10 cellular contexts compared by ENCODE assay signal in genomic region chr17:75428775-75429469, GRCh38. TPM values are rescaled to one million over a fixed set of nuclear protein-coding genes. Genes with fewer than 3 reads are reported as not detected.
A peak's percentile ranks its signal among the peaks of the same experiment; 100 is the strongest.
DNase-seq lines count a peak whose midpoint lies in the region; ATAC-seq and TF ChIP-seq lines count a peak whose summit lies in the region.
"Had no signal": no experiment of that assay in that cellular context is flagged by ENCODE, and none has a peak within 500 bp of the region (broad histone marks: within the 10 kb centered on the region; RNA-seq: fewer than 3 reads in every experiment).

No MANE protein-coding gene starts in this region.

- 59% methylated on average over 16 of the region's 16 CpGs for WGBS in suprapubic skin

- TF ChIP-seq POLR2A in uterus (IDR thresholded peaks at IDR 0.05) (no peak), suprapubic skin (IDR thresholded peaks at IDR 0.05) (no peak)

- H3K4me1 ChIP-seq in colonic mucosa (no peaks in the 10 kb centered on the region), mucosa of descending colon (ENCODE audit: low read depth) (peaks cover 3% of the 10 kb centered on the region), uterus (no peaks in the 10 kb centered on the region), suprapubic skin (peaks cover 21% of the 10 kb centered on the region)
- H3K4me1 ChIP-seq: parathyroid adenoma had no signal

- H3K9ac ChIP-seq in colonic mucosa (ENCODE audit: low read depth in 2 of 2, low read length in 2 of 2): no peak overlapping the region
- H3K9ac ChIP-seq: parathyroid adenoma had no signal

- DNase-seq in left cardiac atrium (no peak), Right ventricle myocardium inferior (ENCODE audit: missing footprints) (no peak), colonic mucosa (no peak), mucosa of descending colon (no peak), uterus (peak in 1 of 2 donors; percentile 24), suprapubic skin (ENCODE audit: low spot score in 2 of 2) (no peak), GM13976 (ENCODE audit: low spot score) (no peak)
- DNase-seq: cortex of kidney had no signal

- no peak for TF ChIP-seq EP300 in suprapubic skin (IDR thresholded peaks at IDR 0.05)

- intact Hi-C loops in left cardiac atrium (cut with DNase I) (loop anchor here (10.0 kb wide), 2 partner anchors 86 to 326 kb away; partner anchors contain the start of genes CASKIN2 (in 1 of the 2) and TSEN54 (in 1 of the 2)), Right ventricle myocardium inferior (cut with DNase I) (loop anchor here (5.0 to 10.0 kb wide), 2 partner anchors 158 to 326 kb away; partner anchors contain the start of gene MYO15B), colonic mucosa (cut with DNase I) (loop anchor here (5.0 kb wide), 2 partner anchors 83 to 158 kb away; partner anchors contain the start of gene MYO15B), mucosa of descending colon (cut with DNase I, micrococcal nuclease) (loop anchor here (2.0 to 10.0 kb wide), 2 partner anchors 86 to 88 kb away; partner anchors contain the start of genes TSEN54 (in 2 of the 2) and CASKIN2 (in 1 of the 2)), uterus (cut with DNase I; ENCODE audit: low total_unique reads) (loop anchor here (5.0 kb wide), 2 partner anchors 88 to 163 kb away; partner anchors contain the start of genes CASKIN2 and TSEN54)

- TF ChIP-seq CTCF in colonic mucosa (IDR thresholded peaks at IDR 0.05): no peak
- TF ChIP-seq CTCF in mucosa of descending colon (IDR thresholded peaks at IDR 0.05): no peak
- no peak for TF ChIP-seq CTCF in uterus (IDR thresholded peaks at IDR 0.05)
- TF ChIP-seq CTCF in suprapubic skin (IDR thresholded peaks at IDR 0.05): no peak
- TF ChIP-seq CTCF in GM13976 (IDR thresholded peaks at IDR 0.05; ENCODE audit: borderline replicate concordance, control extremely low read depth, extremely low read depth, insufficient read depth, missing control alignments): no peak

- peak; percentile 9 to 59 for ATAC-seq in left cardiac atrium
- ATAC-seq in Right ventricle myocardium inferior: no peak
- peak; percentile 46 for ATAC-seq in mucosa of descending colon
- no peak for ATAC-seq in GM21515 (IDR thresholded peaks at IDR 0.05; ENCODE audit: unreplicated experiment)

- no peaks in the 10 kb centered on the region for H3K27me3 ChIP-seq in colonic mucosa
- no peaks in the 10 kb centered on the region for H3K27me3 ChIP-seq in uterus
- H3K27me3 ChIP-seq in suprapubic skin: no peaks in the 10 kb centered on the region

- H3K27ac ChIP-seq in colonic mucosa: peak overlapping the region; percentile 41
- peak overlapping the region; percentile 3 to 54 for H3K27ac ChIP-seq in uterus
- H3K27ac ChIP-seq in suprapubic skin: no peak overlapping the region
- H3K27ac ChIP-seq: parathyroid adenoma had no signal

- H3K36me3 ChIP-seq in colonic mucosa (no peaks in the 10 kb centered on the region), mucosa of descending colon (ENCODE audit: low read depth) (no peaks in the 10 kb centered on the region), uterus (no peaks in the 10 kb centered on the region), suprapubic skin (no peaks in the 10 kb centered on the region)

- H3K9me3 ChIP-seq in colonic mucosa (no peaks in the 10 kb centered on the region), mucosa of descending colon (no peaks in the 10 kb centered on the region), uterus (no peaks in the 10 kb centered on the region), suprapubic skin (no peaks in the 10 kb centered on the region)

- in situ Hi-C loops in GM13976 (cut with MboI; ENCODE audit: low sequenced_read_pairs, unreplicated experiment): no loop called here

- H3K4me3 ChIP-seq in colonic mucosa (no peak overlapping the region), mucosa of descending colon (no peak overlapping the region), uterus (no peak overlapping the region), suprapubic skin (no peak overlapping the region)

RNA-seq across cellular contexts. Expression of gene GRB2, which starts 23.4 kb away (rescaled TPM):
- 100 to 1,000 TPM in 1 of 2 donors, 10 to 100 TPM in 1; 90.3 to 110 TPM for total RNA-seq in left cardiac atrium
- total RNA-seq in Right ventricle myocardium inferior: 59.0 TPM
- 100 to 1,000 TPM; 117 to 126 TPM for total RNA-seq in colonic mucosa
- 100 to 1,000 TPM in 2 of 3 donors, 10 to 100 TPM in 1; 97.8 to 116 (median 102) TPM for total RNA-seq in mucosa of descending colon
- 100 to 1,000 TPM in 1 of 4 donors, 10 to 100 TPM in 3; 51.5 to 127 (median 78.1) TPM for total RNA-seq in uterus
- 10 to 100 TPM; 44.9 to 62.6 (median 58.7) TPM for total RNA-seq in suprapubic skin

RNA-seq across cellular contexts. Expression of gene TMEM94, which starts 27.5 kb away (rescaled TPM):
- 10 to 100 TPM; 46.0 to 47.2 TPM for total RNA-seq in left cardiac atrium
- 50.3 TPM for total RNA-seq in Right ventricle myocardium inferior
- 10 to 100 TPM; 88.3 to 95.7 TPM for total RNA-seq in colonic mucosa
- 100 to 1,000 TPM in 2 of 3 donors, 10 to 100 TPM in 1; 73.5 to 114 (median 108) TPM for total RNA-seq in mucosa of descending colon
- 10 to 100 TPM in 2 of 4 donors, 1 to 10 TPM in 2; 3.8 to 91.2 (median 26.0) TPM for total RNA-seq in uterus
- total RNA-seq in suprapubic skin: 100 to 1,000 TPM in 1 of 4 donors, 10 to 100 TPM in 3; 50.0 to 147 (median 81.7) TPM

Comparison
In these comparisons a context has a peak if more than half of its experiments do, and no peak if none do; other contexts are left out.
1. ATAC-seq: peak in left cardiac atrium (2 of 2) and mucosa of descending colon (single experiment); none in Right ventricle myocardium inferior (single experiment) and GM21515 (single experiment).